Comparison of ENCODE assay signal across 1 cellular context in genomic region chr5:141697586-141697985, GRCh38.
TF ChIP-seq lines count a peak whose summit lies in the region.

No MANE protein-coding gene starts in this region.

TF ChIP-seq in K562, 482 proteins besides CTCF, POLR2A, EP300 and RAD21 (continued from another document):
- TF ChIP-seq RBM25 (IDR thresholded peaks at IDR 0.05; ENCODE audit: low read depth, low read length, severe bottlenecking): peak; percentile 75
- no peak for TF ChIP-seq SFPQ (IDR thresholded peaks at IDR 0.05; ENCODE audit: low read depth, low read length)
- no peak for TF ChIP-seq FOXP4 (CRISPR knock-in tag; IDR thresholded peaks at IDR 0.05; ENCODE audit: borderline replicate concordance)
- TF ChIP-seq STAT5A (IDR thresholded peaks at IDR 0.05; ENCODE audit: borderline replicate concordance, low read length): no peak
- no peak for TF ChIP-seq U2AF2 (optimal IDR thresholded peaks at IDR 0.05; ENCODE audit: low read depth, low read length)
- no peak for TF ChIP-seq SOX6 (IDR thresholded peaks at IDR 0.05)
- TF ChIP-seq BCOR (IDR thresholded peaks at IDR 0.05): 0 out of 2 replicates have a peak, but pooled peaks have one; percentile 14
- no peak for TF ChIP-seq PREB (CRISPR knock-in tag; IDR thresholded peaks at IDR 0.05)
- no peak for TF ChIP-seq MCM7 (IDR thresholded peaks at IDR 0.05)
- TF ChIP-seq ZBTB7A (IDR thresholded peaks at IDR 0.05; ENCODE audit: borderline replicate concordance, control insufficient read depth, low read depth, low read length): no peak
- TF ChIP-seq KDM1A (IDR thresholded peaks at IDR 0.05): peak; percentile 18 to 25; a peak in 1 of 4 replicates
- TF ChIP-seq PKNOX1 (IDR thresholded peaks at IDR 0.05): no peak
- TF ChIP-seq NRF1 (conservative IDR thresholded peaks at IDR 0.05 in 1 of 2, IDR thresholded peaks at IDR 0.05 in 1 of 2): no peak
- no peak for TF ChIP-seq ARID3A (IDR thresholded peaks at IDR 0.05; ENCODE audit: borderline replicate concordance, low read depth, low read length)
TF ChIP-seq in K562: peak in this region for 3.
